Comparison of ENCODE assay signal across 1 cellular context in the genomic region with DNA sequence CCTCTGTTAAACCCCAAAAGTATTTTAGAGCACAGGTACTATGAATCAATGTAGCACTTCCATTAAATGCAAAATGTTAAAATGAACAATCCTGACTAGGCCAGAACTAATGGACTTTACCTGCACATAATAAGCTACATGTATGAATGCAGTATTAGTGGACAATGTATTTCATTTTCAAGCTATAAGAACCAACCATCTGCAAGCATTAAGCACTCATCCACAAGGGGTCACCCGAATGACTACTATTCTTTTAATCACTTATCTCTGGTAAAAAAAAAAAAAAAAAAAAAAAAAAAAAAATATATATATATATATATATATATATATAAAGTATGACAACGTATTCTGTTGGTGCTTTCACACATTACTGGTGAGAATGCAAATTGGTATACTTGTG.
TF ChIP-seq lines count a peak whose summit lies in the region.

No MANE protein-coding gene starts in this region.

TF ChIP-seq in A549, 52 proteins besides CTCF, POLR2A, EP300 and RAD21 (continued from another document):
- TF ChIP-seq TFCP2L1 (CRISPR knock-in tag; IDR thresholded peaks at IDR 0.05) (no peak), JUN (IDR thresholded peaks at IDR 0.05) (no peak)
